In the genomic region with DNA sequence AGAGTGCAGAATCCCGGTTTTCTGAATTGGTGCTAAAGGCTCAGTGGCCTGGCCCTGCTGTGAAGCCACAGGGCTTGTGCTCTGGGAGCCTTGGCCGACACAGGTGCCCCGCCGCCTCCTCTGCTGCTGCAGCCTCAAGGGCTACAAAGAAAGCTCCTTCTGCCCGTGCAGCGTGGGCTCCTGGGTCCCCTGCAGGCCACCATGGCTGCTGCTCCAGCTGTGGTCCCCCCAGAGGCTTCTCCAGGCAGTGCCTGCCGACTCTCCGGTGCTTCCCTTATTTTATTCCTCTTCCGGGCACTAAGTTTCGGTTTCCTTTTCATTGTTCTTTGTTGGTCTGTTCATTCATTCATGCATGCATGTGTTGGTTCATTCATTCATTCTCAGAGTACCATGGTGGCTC, we compare ENCODE assay signal across 9 cellular contexts. TPM values are rescaled to one million over a fixed set of nuclear protein-coding genes. Genes with fewer than 3 reads are reported as not detected.
A peak's percentile ranks its signal among the peaks of the same experiment; 100 is the strongest.
DNase-seq lines count a peak whose midpoint lies in the region; ATAC-seq and TF ChIP-seq lines count a peak whose summit lies in the region.
"Had no signal": no experiment of that assay in that cellular context is flagged by ENCODE, and none has a peak within 500 bp of the region (broad histone marks: within the 10 kb centered on the region; RNA-seq: fewer than 3 reads in every experiment).

No MANE protein-coding gene starts in this region.

- no peaks in the 10 kb centered on the region for H3K9me3 ChIP-seq in spleen
- no peaks in the 10 kb centered on the region for H3K9me3 ChIP-seq in thyroid gland

- no peak for DNase-seq in activated CD4-positive, alpha-beta memory T cell treated with anti-CD3 and anti-CD28 coated beads, Interleukin-2, amount 10 ng/mL, durations not matched to agents 7 days and 5 days
- DNase-seq in activated CD4-positive, alpha-beta memory T cell treated with anti-CD3 and anti-CD28 coated beads for 36 hours, result no peak
- no peak for DNase-seq in central memory CD8-positive, alpha-beta T cell (ENCODE audit: low spot score in 2 of 2)
- DNase-seq in spleen, result peak; percentile 80
- DNase-seq in thyroid gland, result no peak
- no peak for DNase-seq in stimulated activated CD4-positive, alpha-beta T cell treated with anti-CD3 and anti-CD28 coated beads, Interleukin-15, amount 100 ng/mL, for 24 hours

- peaks cover 0 to 5% (median 0%) of the 10 kb centered on the region in 6 donors for H3K36me3 ChIP-seq in spleen
- no peaks in the 10 kb centered on the region for H3K36me3 ChIP-seq in thyroid gland

- peak overlapping the region; percentile 2 for H3K4me3 Mint-ChIP-seq in activated CD4-positive, alpha-beta memory T cell treated with anti-CD3 and anti-CD28 coated beads, Interleukin-2, amount 10 ng/mL, durations not matched to agents 7 days and 5 days
- H3K4me3 Mint-ChIP-seq in activated CD4-positive, alpha-beta memory T cell treated with anti-CD3 and anti-CD28 coated beads for 36 hours, result no peak overlapping the region
- H3K4me3 Mint-ChIP-seq in central memory CD8-positive, alpha-beta T cell, result no peak overlapping the region

- ATAC-seq in HG03342 (IDR thresholded peaks at IDR 0.05; ENCODE audit: unreplicated experiment) (peak; percentile 81), HG03565 (IDR thresholded peaks at IDR 0.05; ENCODE audit: unreplicated experiment) (no peak)
- ATAC-seq in central memory CD8-positive, alpha-beta T cell (replicated peaks; ENCODE audit: extremely low read depth, poor library complexity, severe bottlenecking), result no peak

- CTCF ChIA-PET in activated CD4-positive, alpha-beta memory T cell treated with anti-CD3 and anti-CD28 coated beads, Interleukin-2, amount 10 ng/mL, durations not matched to agents 7 days and 5 days (lab: Charles Lee), result interaction anchor here (1.1 kb wide), 1 partner anchor 28 kb away, joined by 3 read pairs; no protein-coding TSS in a partner anchor
- CTCF ChIA-PET in activated CD4-positive, alpha-beta memory T cell treated with anti-CD3 and anti-CD28 coated beads for 36 hours (lab: Charles Lee), result no interaction called here

- 27 to 36% (median 32%) methylated on average over 10 of the region's 10 CpGs for WGBS in spleen, 5 donors
- WGBS in thyroid gland, 2 donors, result 68 to 81% methylated on average over 10 of the region's 10 CpGs

- H3K4me1 ChIP-seq in spleen (peaks cover 43 to 100% (median 95%) of the 10 kb centered on the region in 6 donors), thyroid gland (peaks cover 19 to 49% of the 10 kb centered on the region in 2 donors)

- peak in 9 of 11 experiments; percentile 29 to 76 (median 65) for TF ChIP-seq CTCF in spleen (IDR thresholded peaks at IDR 0.05 in 8 of 11, conservative IDR thresholded peaks at IDR 0.05 in 3 of 11)
- TF ChIP-seq CTCF in thyroid gland (IDR thresholded peaks at IDR 0.05), result no peak

- H3K27me3 ChIP-seq in spleen (replicated peaks in 1 of 7), result no peaks in the 10 kb centered on the region
- H3K27me3 ChIP-seq in thyroid gland, result no peaks in the 10 kb centered on the region

- no peaks in the 10 kb centered on the region for H3K9me3 Mint-ChIP-seq in activated CD4-positive, alpha-beta memory T cell treated with anti-CD3 and anti-CD28 coated beads, Interleukin-2, amount 10 ng/mL, durations not matched to agents 7 days and 5 days
- H3K9me3 Mint-ChIP-seq in activated CD4-positive, alpha-beta memory T cell treated with anti-CD3 and anti-CD28 coated beads for 36 hours, result no peaks in the 10 kb centered on the region
- H3K9me3 Mint-ChIP-seq in central memory CD8-positive, alpha-beta T cell, result no peaks in the 10 kb centered on the region

- TF ChIP-seq POLR2A in spleen (IDR thresholded peaks at IDR 0.05), result no peak
- TF ChIP-seq POLR2A in thyroid gland (IDR thresholded peaks at IDR 0.05), result no peak

- H3K27me3 Mint-ChIP-seq in activated CD4-positive, alpha-beta memory T cell treated with anti-CD3 and anti-CD28 coated beads, Interleukin-2, amount 10 ng/mL, durations not matched to agents 7 days and 5 days, result no peaks in the 10 kb centered on the region
- H3K27me3 Mint-ChIP-seq in activated CD4-positive, alpha-beta memory T cell treated with anti-CD3 and anti-CD28 coated beads for 36 hours, result no peaks in the 10 kb centered on the region
- no peaks in the 10 kb centered on the region for H3K27me3 Mint-ChIP-seq in central memory CD8-positive, alpha-beta T cell

- H3K4me3 ChIP-seq in spleen (peak overlapping the region in 1 of 8 donors; percentile 43), thyroid gland (replicated peaks in 1 of 3) (no peak overlapping the region)

- POLR2A ChIA-PET in activated CD4-positive, alpha-beta memory T cell treated with anti-CD3 and anti-CD28 coated beads, Interleukin-2, amount 10 ng/mL, durations not matched to agents 7 days and 5 days (lab: Charles Lee), result no interaction called here
- POLR2A ChIA-PET in activated CD4-positive, alpha-beta memory T cell treated with anti-CD3 and anti-CD28 coated beads for 36 hours (lab: Charles Lee), result no interaction called here

- H3K4me1 Mint-ChIP-seq in activated CD4-positive, alpha-beta memory T cell treated with anti-CD3 and anti-CD28 coated beads, Interleukin-2, amount 10 ng/mL, durations not matched to agents 7 days and 5 days, result peaks cover 39% of the 10 kb centered on the region
- peaks cover 23% of the 10 kb centered on the region for H3K4me1 Mint-ChIP-seq in activated CD4-positive, alpha-beta memory T cell treated with anti-CD3 and anti-CD28 coated beads for 36 hours (ENCODE audit: low read depth)
- H3K4me1 Mint-ChIP-seq in central memory CD8-positive, alpha-beta T cell, result peaks cover 50% of the 10 kb centered on the region

- intact Hi-C loops in activated CD4-positive, alpha-beta memory T cell treated with anti-CD3 and anti-CD28 coated beads for 36 hours (cut with micrococcal nuclease), result no loop called here
- intact Hi-C loops in spleen (cut with DNase I; ENCODE audit: low total_unique reads) (no loop called here), thyroid gland (cut with DNase I) (no loop called here)

- H3K27ac ChIP-seq in spleen, result peak overlapping the region in 5 of 8 donors; percentile 33 to 78 (median 66)
- H3K27ac ChIP-seq in thyroid gland, result no peak overlapping the region
- H3K27ac ChIP-seq: VCaP had no signal

- no peaks in the 10 kb centered on the region for H3K36me3 Mint-ChIP-seq in activated CD4-positive, alpha-beta memory T cell treated with anti-CD3 and anti-CD28 coated beads, Interleukin-2, amount 10 ng/mL, durations not matched to agents 7 days and 5 days (ENCODE audit: low read depth)
- no peaks in the 10 kb centered on the region for H3K36me3 Mint-ChIP-seq in activated CD4-positive, alpha-beta memory T cell treated with anti-CD3 and anti-CD28 coated beads for 36 hours
- peaks cover 9% of the 10 kb centered on the region for H3K36me3 Mint-ChIP-seq in central memory CD8-positive, alpha-beta T cell (ENCODE audit: insufficient read depth)

- H3K27ac Mint-ChIP-seq in activated CD4-positive, alpha-beta memory T cell treated with anti-CD3 and anti-CD28 coated beads, Interleukin-2, amount 10 ng/mL, durations not matched to agents 7 days and 5 days, result no peak overlapping the region
- H3K27ac Mint-ChIP-seq in activated CD4-positive, alpha-beta memory T cell treated with anti-CD3 and anti-CD28 coated beads for 36 hours, result no peak overlapping the region
- H3K27ac Mint-ChIP-seq in central memory CD8-positive, alpha-beta T cell (ENCODE audit: low read depth), result peak overlapping the region; percentile 36

RNA-seq across cellular contexts. Expression of gene CMIP, which starts 53.1 kb away (rescaled TPM):
- 10 to 100 TPM; 57.1 to 58.3 TPM for total RNA-seq in activated CD4-positive, alpha-beta memory T cell treated with anti-CD3 and anti-CD28 coated beads, Interleukin-2, amount 10 ng/mL, durations not matched to agents 7 days and 5 days
- total RNA-seq in activated CD4-positive, alpha-beta memory T cell treated with anti-CD3 and anti-CD28 coated beads for 36 hours, result 10 to 100 TPM; 35.0 to 36.6 TPM
- total RNA-seq in spleen (100 to 1,000 TPM in 1 of 7 donors, 10 to 100 TPM in 6; 49.9 to 107 (median 67.1) TPM), thyroid gland (10 to 100 TPM; 15.5 to 65.9 (median 20.2) TPM)
- polyA plus RNA-seq in spleen, result 10 to 100 TPM in 1 of 3 donors, 1 to 10 TPM in 2; 6.0 to 11.8 (median 6.2) TPM

Comparison
In these comparisons a context has a peak if more than half of its experiments do, and no peak if none do; other contexts are left out.
1. H3K27ac ChIP-seq: peak in spleen (5 of 8); none in thyroid gland (0 of 3).
2. CTCF ChIP-seq: peak in spleen (9 of 11); none in thyroid gland (0 of 6).